Comparison of ENCODE assay signal across 8 cellular contexts in genomic region chrX:1205681-1206611, GRCh38. TPM values are rescaled to one million over a fixed set of nuclear protein-coding genes. Genes with fewer than 3 reads are reported as not detected.
DNase-seq lines count a peak whose midpoint lies in the region; ATAC-seq and FAIRE-seq lines count a peak whose summit lies in the region.

No MANE protein-coding gene starts in this region.

- peaks cover 4% of the 10 kb centered on the region for H3K9me3 Mint-ChIP-seq in central memory CD8-positive, alpha-beta T cell

- peaks cover 3% of the 10 kb centered on the region for H3K36me3 Mint-ChIP-seq in central memory CD8-positive, alpha-beta T cell (ENCODE audit: insufficient read depth)

- no peak for DNase-seq in GM18507 (ENCODE audit: extremely low spot score, insufficient read length, low read depth)
- peak; percentile 67 for DNase-seq in RPMI7951 (ENCODE audit: low read depth)
- DNase-seq in central memory CD8-positive, alpha-beta T cell (ENCODE audit: low spot score in 2 of 2), result peak in 1 of 2 donors; percentile 26
- DNase-seq in iris pigment epithelial cell (ENCODE audit: low read depth), result peak; percentile 90
- peak; percentile 17 to 39 for DNase-seq in stimulated activated CD4-positive, alpha-beta T cell treated with anti-CD3 and anti-CD28 coated beads, Interleukin-2, amount 100 ng/mL, for 24 hours
- DNase-seq in NCI-H524 treated with DMSO at 0.1 percent for 48 hours (lab: John Stamatoyannopoulos, UW), result no peak
- DNase-seq in SKM-1 (lab: John Stamatoyannopoulos, UW; ENCODE audit: unreplicated experiment), result no peak
- no peak for DNase-seq in NCI-H2227 (lab: John Stamatoyannopoulos, UW; ENCODE audit: unreplicated experiment)

- no peak overlapping the region for H3K27ac Mint-ChIP-seq in central memory CD8-positive, alpha-beta T cell (ENCODE audit: low read depth)

- H3K27me3 Mint-ChIP-seq in central memory CD8-positive, alpha-beta T cell, result no peaks in the 10 kb centered on the region

- ATAC-seq in central memory CD8-positive, alpha-beta T cell (replicated peaks; ENCODE audit: extremely low read depth, poor library complexity, severe bottlenecking), result peak; percentile 45

- FAIRE-seq in GM18507 (lab: Jason Lieb, UNC), result peak; percentile 87

- peak overlapping the region; percentile 49 for H3K4me3 Mint-ChIP-seq in central memory CD8-positive, alpha-beta T cell

- peaks cover 16% of the 10 kb centered on the region for H3K4me1 Mint-ChIP-seq in central memory CD8-positive, alpha-beta T cell

RNA-seq across cellular contexts. Expression of gene CRLF2, which starts 6.5 kb away (rescaled TPM):
- not detected in 2 replicates for total RNA-seq in RPMI7951 (2014; rRNA removed; shearing (Covaris generic))

Comparison
In these comparisons a context has a peak if more than half of its experiments do, and no peak if none do; other contexts are left out.
1. DNase-seq: peak in RPMI7951 (single experiment), iris pigment epithelial cell (single experiment) and stimulated activated CD4-positive, alpha-beta T cell treated with anti-CD3 and anti-CD28 coated beads, Interleukin-2, amount 100 ng/mL, for 24 hours (2 of 2); none in GM18507 (single experiment), NCI-H524 treated with DMSO at 0.1 percent for 48 hours (single experiment), SKM-1 (single experiment) and NCI-H2227 (single experiment).